35 cellular contexts compared by ENCODE assay signal in genomic region chr3:140933109-140933508, GRCh38. TPM values are rescaled to one million over a fixed set of nuclear protein-coding genes. Genes with fewer than 3 reads are reported as not detected.
DNase-seq lines count a peak whose midpoint lies in the region; ATAC-seq, FAIRE-seq and TF ChIP-seq lines count a peak whose summit lies in the region.
"Had no signal": no experiment of that assay in that cellular context is flagged by ENCODE, and none has a peak within 500 bp of the region (broad histone marks: within the 10 kb centered on the region; RNA-seq: fewer than 3 reads in every experiment).

No MANE protein-coding gene starts in this region.

- H3K36me3 ChIP-seq in HepG2 (replicated peaks in 1 of 2; ENCODE audit: control insufficient read depth in 1 of 2, insufficient read depth in 2 of 2, low read length in 2 of 2): no peaks in the 10 kb centered on the region
- H3K36me3 ChIP-seq in right lobe of liver: no peaks in the 10 kb centered on the region
- no peaks in the 10 kb centered on the region for H3K36me3 ChIP-seq in neuronal stem cell (replicated peaks in 1 of 2; ENCODE audit: control insufficient read depth in 2 of 2, insufficient read depth in 2 of 2, low read length in 2 of 2)
- no peaks in the 10 kb centered on the region for H3K36me3 ChIP-seq in lower lobe of right lung
- H3K36me3 ChIP-seq: BE2C; BLaER1; BLaER1 treated with 17β-estradiol and CSF1 and Interleukin-3, amounts not matched to agents 10 nM and 100 nM had no signal

- no peak for TF ChIP-seq RAD21 in HepG2 (CRISPR knock-in tag; IDR thresholded peaks at IDR 0.05)

- H3K4me1 Mint-ChIP-seq in progenitor cell of endocrine pancreas (ENCODE audit: low read depth): peaks cover 21% of the 10 kb centered on the region
- H3K4me1 Mint-ChIP-seq in activated CD8-positive, alpha-beta T cell treated with anti-CD3 and anti-CD28 coated beads, Interleukin-2, amount 10 ng/mL, durations not matched to agents 7 days and 5 days (ENCODE audit: low read depth): no peaks in the 10 kb centered on the region
- H3K4me1 Mint-ChIP-seq: CD4-positive, alpha-beta memory T cell; CD4-positive, CD25-positive, alpha-beta regulatory T cell; CD8-positive, alpha-beta memory T cell had no signal

- H3K9ac ChIP-seq in HepG2 (ENCODE audit: insufficient read depth, low read depth, low read length): no peak overlapping the region
- no peak overlapping the region for H3K9ac ChIP-seq in neuronal stem cell (ENCODE audit: low read depth, low read length, poor library complexity)
- H3K9ac ChIP-seq: BLaER1; BLaER1 treated with 17β-estradiol and CSF1 and Interleukin-3, amounts not matched to agents 10 nM and 100 nM had no signal

- H2BK5ac ChIP-seq in neuronal stem cell (ENCODE audit: low read length): peak overlapping the region; percentile 66

- no peak overlapping the region for H3K14ac ChIP-seq in neuronal stem cell (ENCODE audit: low read length)

- CTCF ChIA-PET in HepG2 (lab: Yijun Ruan, JAX; ENCODE audit: low intra/inter-chr PET ratio, low total read pairs): no interaction called here
- CTCF ChIA-PET in activated CD8-positive, alpha-beta T cell treated with anti-CD3 and anti-CD28 coated beads, Interleukin-2, amount 10 ng/mL, durations not matched to agents 7 days and 5 days (lab: Charles Lee): no interaction called here

- peak overlapping the region; percentile 55 for H3K23ac ChIP-seq in neuronal stem cell (ENCODE audit: low read depth, low read length, poor library complexity)

- FAIRE-seq in HepG2 (lab: Jason Lieb, UNC): no peak
- FAIRE-seq: A204.1, A549, D721Med had no signal

- H3K4me2 ChIP-seq in HepG2 (ENCODE audit: low read depth, low read length) (peak overlapping the region; percentile 73), neuronal stem cell (ENCODE audit: insufficient read depth, low read length, poor library complexity, severe bottlenecking) (no peak overlapping the region)
- H3K4me2 ChIP-seq: A549; BLaER1; BLaER1 treated with 17β-estradiol and CSF1 and Interleukin-3, amounts not matched to agents 10 nM and 100 nM had no signal

- no peak for DNase-seq in HepG2 (ENCODE audit: low spot score)
- no peak for DNase-seq in right lobe of liver
- no peak for DNase-seq in neuronal stem cell (ENCODE audit: low spot score)
- DNase-seq in progenitor cell of endocrine pancreas (ENCODE audit: low spot score, unreplicated experiment): no peak
- DNase-seq in lower lobe of right lung: no peak
- DNase-seq in activated CD8-positive, alpha-beta T cell treated with anti-CD3 and anti-CD28 coated beads, Interleukin-2, amount 10 ng/mL, durations not matched to agents 7 days and 5 days: no peak
- DNase-seq: 8988T; ACHN; AML-193; BE2C; C1 segment of cervical spinal cord; Caco-2; Calu3; CD4-positive, alpha-beta memory T cell; CD4-positive, alpha-beta T cell; CD4-positive, CD25-positive, alpha-beta regulatory T cell; CD8-positive, alpha-beta memory T cell; CD8-positive, alpha-beta T cell; COR-L47; DMS 273 treated with DMSO at 0.1 percent for 48 hours; DMS153; DMS53; DMS79; DMS79 treated with DMSO at 0.1 percent for 48 hours; DND-41; EL had no signal

- no peak overlapping the region for H2BK15ac ChIP-seq in neuronal stem cell (ENCODE audit: low read length)

- peak overlapping the region; percentile 67 for H3K27ac Mint-ChIP-seq in progenitor cell of endocrine pancreas
- H3K27ac Mint-ChIP-seq in activated CD8-positive, alpha-beta T cell treated with anti-CD3 and anti-CD28 coated beads, Interleukin-2, amount 10 ng/mL, durations not matched to agents 7 days and 5 days: no peak overlapping the region
- H3K27ac Mint-ChIP-seq: B cell; CD14-positive monocyte; CD4-positive, alpha-beta memory T cell; CD4-positive, alpha-beta T cell; CD4-positive, CD25-positive, alpha-beta regulatory T cell; CD8-positive, alpha-beta memory T cell; CD8-positive, alpha-beta T cell had no signal

- H3K9me3 ChIP-seq in HepG2 (ENCODE audit: low read length) (no peaks in the 10 kb centered on the region), right lobe of liver (no peaks in the 10 kb centered on the region), neuronal stem cell (replicated peaks in 1 of 2; ENCODE audit: control insufficient read depth in 2 of 2, insufficient read depth in 1 of 2, low read depth in 1 of 2, low read length in 2 of 2) (no peaks in the 10 kb centered on the region), lower lobe of right lung (no peaks in the 10 kb centered on the region)
- H3K9me3 ChIP-seq: A549, BE2C, BLaER1, Caco-2 had no signal

- no peak overlapping the region for H2AK5ac ChIP-seq in neuronal stem cell (ENCODE audit: low read depth, low read length)

- H4K8ac ChIP-seq in neuronal stem cell (ENCODE audit: low read depth, low read length): no peak overlapping the region

- H3K4me1 ChIP-seq in HepG2 (ENCODE audit: insufficient read depth, low read length): peaks cover 12% of the 10 kb centered on the region; the same call in 1 of the 2 replicates
- no peaks in the 10 kb centered on the region for H3K4me1 ChIP-seq in right lobe of liver
- peaks cover 0 to 1% of the 10 kb centered on the region in 2 donors for H3K4me1 ChIP-seq in neuronal stem cell (ENCODE audit: control insufficient read depth in 2 of 2, insufficient read depth in 1 of 2, low read depth in 1 of 2, low read length in 2 of 2)
- H3K4me1 ChIP-seq in lower lobe of right lung: no peaks in the 10 kb centered on the region
- H3K4me1 ChIP-seq: A549; BE2C; BLaER1; BLaER1 treated with 17β-estradiol and CSF1 and Interleukin-3, amounts not matched to agents 10 nM and 100 nM; Caco-2 had no signal

- no peak overlapping the region for H3K18ac ChIP-seq in neuronal stem cell (ENCODE audit: low read length)

- no peak for TF ChIP-seq CTCF in HepG2 (CRISPR knock-in tag; IDR thresholded peaks at IDR 0.05)
- TF ChIP-seq CTCF in right lobe of liver (IDR thresholded peaks at IDR 0.05): no peak
- no peak for TF ChIP-seq CTCF in progenitor cell of endocrine pancreas (IDR thresholded peaks at IDR 0.05; ENCODE audit: unreplicated experiment)
- no peak for TF ChIP-seq CTCF in lower lobe of right lung (IDR thresholded peaks at IDR 0.05)

- no peak overlapping the region for H2AFZ ChIP-seq in HepG2 (ENCODE audit: low read length)
- H2AFZ ChIP-seq in neuronal stem cell (ENCODE audit: low read length): no peak overlapping the region

- TF ChIP-seq POLR2A in HepG2 (IDR thresholded peaks at IDR 0.05; ENCODE audit: insufficient read depth in 1 of 2, low read depth in 2 of 2, low read length in 2 of 2) (no peak), right lobe of liver (IDR thresholded peaks at IDR 0.05) (no peak)

- no peak overlapping the region for H3K27ac ChIP-seq in HepG2 (ENCODE audit: extremely low read length, insufficient read depth, low read length)
- H3K27ac ChIP-seq in right lobe of liver: no peak overlapping the region
- H3K27ac ChIP-seq in neuronal stem cell (replicated peaks; ENCODE audit: low read length): no peak overlapping the region
- H3K27ac ChIP-seq in lower lobe of right lung: no peak overlapping the region
- H3K27ac ChIP-seq: 22Rv1; A549; BLaER1; BLaER1 treated with 17β-estradiol and CSF1 and Interleukin-3, amounts not matched to agents 10 nM and 100 nM; C4-2B had no signal

- WGBS in HepG2 (ENCODE audit: low lambda C conversion rate): 63% methylated on average over 5 of the region's 7 CpGs
- WGBS in right lobe of liver (ENCODE audit: insufficient coverage, low coverage, low lambda C conversion rate, missing lambda C conversion rate): 60% methylated on average over 1 of the region's 7 CpGs
- WGBS in neuronal stem cell (ENCODE audit: extremely low coverage in 2 of 2, insufficient read length in 2 of 2, insufficient replicate concordance in 1 of 2), 2 donors: no CpG with 5 or more reads among the region's 7 CpGs

- H3K9me3 Mint-ChIP-seq in progenitor cell of endocrine pancreas (ENCODE audit: low read depth): peaks cover 25% of the 10 kb centered on the region
- no peaks in the 10 kb centered on the region for H3K9me3 Mint-ChIP-seq in activated CD8-positive, alpha-beta T cell treated with anti-CD3 and anti-CD28 coated beads, Interleukin-2, amount 10 ng/mL, durations not matched to agents 7 days and 5 days (ENCODE audit: insufficient read depth)
- H3K9me3 Mint-ChIP-seq: CD8-positive, alpha-beta T cell had no signal

- H3K36me3 Mint-ChIP-seq in progenitor cell of endocrine pancreas (ENCODE audit: insufficient read depth): peaks cover 10% of the 10 kb centered on the region
- H3K36me3 Mint-ChIP-seq in activated CD8-positive, alpha-beta T cell treated with anti-CD3 and anti-CD28 coated beads, Interleukin-2, amount 10 ng/mL, durations not matched to agents 7 days and 5 days (ENCODE audit: low read depth): peaks cover 2% of the 10 kb centered on the region
- H3K36me3 Mint-ChIP-seq: CD4-positive, alpha-beta memory T cell; CD4-positive, CD25-positive, alpha-beta regulatory T cell; CD8-positive, alpha-beta T cell had no signal

- no TSS peak for BruUV-seq in HepG2 (replicated peaks; lab: Mats Ljungman, UMichigan)

- peak; percentile 54; the same call in 2 of the 3 replicates for ATAC-seq in HepG2
- ATAC-seq in right lobe of liver: no peak
- no peak for ATAC-seq in lower lobe of right lung
- ATAC-seq in activated CD8-positive, alpha-beta T cell treated with anti-CD3 and anti-CD28 coated beads, Interleukin-2, amount 10 ng/mL, durations not matched to agents 7 days and 5 days: no peak
- ATAC-seq: A549; CD8-positive, alpha-beta T cell had no signal

- TF ChIP-seq EP300 in HepG2 (IDR thresholded peaks at IDR 0.05; ENCODE audit: low read depth in 2 of 2, low read length in 2 of 2) (no peak), HepG2 (CRISPR knock-in tag; IDR thresholded peaks at IDR 0.05; ENCODE audit: borderline replicate concordance) (no peak)

- no peaks in the 10 kb centered on the region for H3K79me2 ChIP-seq in HepG2 (ENCODE audit: insufficient read depth, low read length)

- H3K4me3 ChIP-seq in HepG2 (replicated peaks in 1 of 3; ENCODE audit: insufficient read depth in 1 of 3, low read depth in 2 of 3, low read length in 3 of 3) (peak overlapping the region in 2 of 3 experiments; percentile 27 to 37; a peak in 2 of 6 replicates), right lobe of liver (no peak overlapping the region), neuronal stem cell (ENCODE audit: low read length in 2 of 2) (no peak overlapping the region), lower lobe of right lung (no peak overlapping the region)
- H3K4me3 ChIP-seq: A549; BLaER1; BLaER1 treated with 17β-estradiol and CSF1 and Interleukin-3, amounts not matched to agents 10 nM and 100 nM had no signal

- no peak overlapping the region for H2BK120ac ChIP-seq in neuronal stem cell (ENCODE audit: low read depth, low read length)

- H4K91ac ChIP-seq in neuronal stem cell (ENCODE audit: low read depth, low read length, poor library complexity): no peak overlapping the region

- no peak overlapping the region for H3K4me3 Mint-ChIP-seq in progenitor cell of endocrine pancreas (ENCODE audit: low read depth)
- H3K4me3 Mint-ChIP-seq in activated CD8-positive, alpha-beta T cell treated with anti-CD3 and anti-CD28 coated beads, Interleukin-2, amount 10 ng/mL, durations not matched to agents 7 days and 5 days: no peak overlapping the region
- H3K4me3 Mint-ChIP-seq: B cell; CD14-positive monocyte; CD4-positive, alpha-beta memory T cell; CD4-positive, alpha-beta T cell; CD4-positive, CD25-positive, alpha-beta regulatory T cell; CD8-positive, alpha-beta memory T cell; CD8-positive, alpha-beta T cell had no signal

- H3K27me3 ChIP-seq in HepG2 (ENCODE audit: control insufficient read depth in 1 of 2, insufficient read depth in 2 of 2, low read length in 2 of 2) (no peaks in the 10 kb centered on the region), right lobe of liver (peaks cover 0 to 21% of the 10 kb centered on the region in 2 donors), neuronal stem cell (ENCODE audit: control insufficient read depth in 3 of 3, insufficient read depth in 3 of 3, low read depth in 1 of 3, low read length in 3 of 3) (no peaks in the 10 kb centered on the region), lower lobe of right lung (ENCODE audit: low read depth) (peaks cover 3% of the 10 kb centered on the region)
- H3K27me3 ChIP-seq: BLaER1; BLaER1 treated with 17β-estradiol and CSF1 and Interleukin-3, amounts not matched to agents 10 nM and 100 nM had no signal

- no peaks in the 10 kb centered on the region for H3K27me3 Mint-ChIP-seq in progenitor cell of endocrine pancreas
- H3K27me3 Mint-ChIP-seq in activated CD8-positive, alpha-beta T cell treated with anti-CD3 and anti-CD28 coated beads, Interleukin-2, amount 10 ng/mL, durations not matched to agents 7 days and 5 days (ENCODE audit: low read depth): peaks cover 28% of the 10 kb centered on the region

- no peaks in the 10 kb centered on the region for H4K20me1 ChIP-seq in HepG2 (ENCODE audit: insufficient read depth, low read length)
- H4K20me1 ChIP-seq: BLaER1; BLaER1 treated with 17β-estradiol and CSF1 and Interleukin-3, amounts not matched to agents 10 nM and 100 nM had no signal

- no peak overlapping the region for H2BK12ac ChIP-seq in neuronal stem cell (ENCODE audit: low read length)

- no peaks in the 10 kb centered on the region for H3K79me1 ChIP-seq in neuronal stem cell (ENCODE audit: low read depth, low read length)

- in situ Hi-C loops in HepG2 (cut with HindIII; ENCODE audit: extremely low pct_ligation_motif_present, low pct_unique_long_range_greater_than_20kb): no loop called here

- H3K4ac ChIP-seq in neuronal stem cell (ENCODE audit: low read length): no peak overlapping the region

- intact Hi-C loops in HepG2 (cut with micrococcal nuclease; ENCODE audit: unreplicated experiment) (no loop called here), right lobe of liver (cut with DNase I) (no loop called here), lower lobe of right lung (cut with DNase I) (no loop called here)

- POLR2A ChIA-PET in HepG2 (lab: Yijun Ruan, JAX): interaction anchor here (2.8 kb wide), 1 partner anchor 10 kb away, joined by 9 read pairs; the partner anchor contains the start of gene SLC25A36
- POLR2A ChIA-PET in activated CD8-positive, alpha-beta T cell treated with anti-CD3 and anti-CD28 coated beads, Interleukin-2, amount 10 ng/mL, durations not matched to agents 7 days and 5 days (lab: Charles Lee): interaction anchor here (1.1 kb wide), 1 partner anchor 9 kb away, joined by 3 read pairs; no protein-coding TSS in a partner anchor

RNA-seq across cellular contexts. Expression of gene SLC25A36, which starts 8.5 kb away (rescaled TPM):
- total RNA-seq in HepG2 (2016; rRNA removed; fragmentation: Illumina TruSeq; extraction: Trizol) (30.6 and 34.6 TPM in 2 replicates), right lobe of liver (1 to 10 TPM; 2.8 to 6.0 (median 5.1) TPM), progenitor cell of endocrine pancreas (130 and 136 TPM in 2 replicates), lower lobe of right lung (91.5 TPM)
- 9.3 and 10.0 TPM in 2 replicates for total RNA-seq in HepG2 (2016; cell fraction: cytosol; rRNA removed; fragmentation: Illumina TruSeq; extraction: Trizol; ENCODE audit: low read depth)
- 31.1 and 38.4 TPM in 2 replicates for total RNA-seq in HepG2 (2016; cell fraction: insoluble cytoplasmic fraction; rRNA removed; fragmentation: Illumina TruSeq; extraction: Trizol)
- total RNA-seq in HepG2 (2016; cell fraction: membrane; rRNA removed; fragmentation: Illumina TruSeq; extraction: Trizol): 27.8 and 28.9 TPM in 2 replicates
- total RNA-seq in HepG2 (2016; cell fraction: nucleus; rRNA removed; fragmentation: Illumina TruSeq; extraction: Trizol): 104 and 106 TPM in 2 replicates
- 65.9 and 85.6 TPM in 2 replicates for polyA plus RNA-seq in HepG2 (2011; rRNA removed)
- 21.5 and 30.1 TPM in 2 replicates for polyA plus RNA-seq in HepG2 (2011; cell fraction: cytosol; rRNA removed)
- polyA plus RNA-seq in HepG2 (2011; cell fraction: nucleus; rRNA removed): 95.3 and 126 TPM in 2 replicates
- polyA plus RNA-seq in HepG2 (2012): 58.4 and 60.7 TPM in 2 replicates
- 3.1 and 3.8 TPM in 2 replicates for polyA plus RNA-seq in HepG2 (2016; cell fraction: cytosol; fragmentation: Illumina TruSeq; extraction: Trizol; ENCODE audit: low read depth)
- polyA plus RNA-seq in HepG2 (2016; cell fraction: insoluble cytoplasmic fraction; fragmentation: Illumina TruSeq; extraction: Trizol; ENCODE audit: low read depth): 28.8 and 29.2 TPM in 2 replicates
- polyA plus RNA-seq in HepG2 (2016; cell fraction: membrane; fragmentation: Illumina TruSeq; extraction: Trizol; ENCODE audit: low read depth): 9.1 and 10.2 TPM in 2 replicates
- 125 and 132 TPM in 2 replicates for polyA plus RNA-seq in HepG2 (2016; cell fraction: nucleus; fragmentation: Illumina TruSeq; extraction: Trizol; ENCODE audit: insufficient read depth, low read depth)
- polyA minus RNA-seq in HepG2 (2011; rRNA and poly(A)+ RNA removed; ENCODE audit: low replicate concordance): 36.1 and 65.1 TPM in 2 replicates
- 42.8 and 49.8 TPM in 2 replicates for polyA minus RNA-seq in HepG2 (2011; cell fraction: cytosol; rRNA and poly(A)+ RNA removed)
- polyA minus RNA-seq in HepG2 (2011; cell fraction: nucleus; rRNA and poly(A)+ RNA removed): 350 and 400 TPM in 2 replicates
- polyA plus RNA-seq in neuronal stem cell (2013, experiment 1 of 2): 78.5 TPM
- polyA plus RNA-seq in neuronal stem cell (2013, experiment 2 of 2): 82.2 TPM
- total RNA-seq in activated CD8-positive, alpha-beta T cell treated with anti-CD3 and anti-CD28 coated beads, Interleukin-2, amount 10 ng/mL, durations not matched to agents 7 days and 5 days: 10 to 100 TPM; 39.6 to 46.0 TPM

Comparison
In these comparisons a context has a peak if more than half of its experiments do, and no peak if none do; other contexts are left out.
1. H3K4me3 ChIP-seq: peak in HepG2 (2 of 3); none in right lobe of liver (0 of 3), neuronal stem cell (0 of 2) and lower lobe of right lung (single experiment).